Comparison of ENCODE assay signal across 15 cellular contexts in the genomic region with DNA sequence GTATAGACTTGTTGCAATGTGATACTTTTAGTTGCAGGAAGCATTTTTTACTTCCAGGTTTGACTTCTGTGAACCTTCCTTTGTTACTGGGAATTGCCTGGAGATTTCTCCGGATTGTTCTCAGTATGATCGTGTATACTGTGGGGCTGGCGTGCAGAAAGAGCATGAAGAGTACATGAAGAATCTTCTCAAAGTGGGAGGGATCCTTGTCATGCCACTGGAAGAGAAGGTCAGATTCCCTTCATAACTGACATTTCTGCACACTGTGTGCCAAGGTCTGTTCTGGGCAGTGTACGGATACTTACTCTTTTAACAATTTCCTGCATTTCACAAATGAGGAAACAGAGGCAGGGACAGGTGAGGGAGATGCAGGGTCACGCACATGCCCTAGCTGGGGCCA.
"Had no signal": no experiment of that assay in that cellular context is flagged by ENCODE, and none has a peak within 500 bp of the region (broad histone marks: within the 10 kb centered on the region; RNA-seq: fewer than 3 reads in every experiment).

No MANE protein-coding gene starts in this region.

- H3K9ac ChIP-seq: parathyroid adenoma had no signal

- DNase-seq: activated CD4-positive, CD25-positive, alpha-beta regulatory T cell treated with anti-CD3 and anti-CD28 coated beads, Interleukin-2, amount 50 U/mL, for 72 hours; activated naive CD4-positive, alpha-beta T cell treated with anti-CD3 and anti-CD28 coated beads, Interleukin-2, amount 10 ng/mL, durations not matched to agents 7 days and 5 days; adrenal gland; cortex of kidney; effector CD8-positive, alpha-beta T cell; esophagus squamous epithelium; foreskin fibroblast; lower lobe of right lung; naive B cell; retina; stimulated activated naive CD8-positive, alpha-beta T cell treated with anti-CD3 and anti-CD28 coated beads, Interleukin-15, amount 100 ng/mL, for 72 hours; T-helper 9 cell; upper lobe of left lung had no signal

- H3K4me3 ChIP-seq: adrenal gland, esophagus squamous epithelium, lower lobe of right lung, SK-N-MC, upper lobe of left lung had no signal

- H3K4me1 ChIP-seq: parathyroid adenoma had no signal

- H2AFZ ChIP-seq: parathyroid adenoma had no signal

- H3K27ac ChIP-seq: adrenal gland, esophagus squamous epithelium, lower lobe of right lung, parathyroid adenoma, upper lobe of left lung had no signal

- H3K9me3 ChIP-seq: adrenal gland, esophagus squamous epithelium, lower lobe of right lung, upper lobe of left lung had no signal

- ATAC-seq: lower lobe of right lung; stimulated activated naive CD8-positive, alpha-beta T cell treated with anti-CD3 and anti-CD28 coated beads, Interleukin-15, amount 100 ng/mL, for 72 hours had no signal

- H3K27me3 ChIP-seq: adrenal gland, esophagus squamous epithelium, upper lobe of left lung had no signal
